In genomic region chr6:16667509-16667908, GRCh38 we compare ENCODE assay signal across 17 cellular contexts.
A peak's percentile ranks its signal among the peaks of the same experiment; 100 is the strongest.
DNase-seq lines count a peak whose midpoint lies in the region; ATAC-seq and TF ChIP-seq lines count a peak whose summit lies in the region.
"Had no signal": no experiment of that assay in that cellular context is flagged by ENCODE, and none has a peak within 500 bp of the region (broad histone marks: within the 10 kb centered on the region; RNA-seq: fewer than 3 reads in every experiment).

No MANE protein-coding gene starts in this region.

- TF ChIP-seq CTCF in mammary epithelial cell (conservative IDR thresholded peaks at IDR 0.05 in 1 of 2, IDR thresholded peaks at IDR 0.05 in 1 of 2; ENCODE audit: extremely low read depth in 1 of 2, insufficient read depth in 1 of 2, low read depth in 1 of 2, low read length in 2 of 2), result no peak
- no peak for TF ChIP-seq CTCF in breast epithelium (IDR thresholded peaks at IDR 0.05)
- TF ChIP-seq CTCF in fibroblast of mammary gland (conservative IDR thresholded peaks at IDR 0.05; ENCODE audit: control insufficient read depth, insufficient read depth, low read depth, low read length), result no peak

- intact Hi-C loops in mammary epithelial cell (cut with micrococcal nuclease), result no loop called here
- intact Hi-C loops in breast epithelium (cut with DNase I; ENCODE audit: low total_unique reads), result no loop called here

- H3K27me3 ChIP-seq in mammary epithelial cell (ENCODE audit: insufficient read depth, low read length), result no peaks in the 10 kb centered on the region
- H3K27me3 ChIP-seq in breast epithelium, result no peaks in the 10 kb centered on the region

- no TSS peak for BruUV-seq in mammary epithelial cell (replicated peaks; lab: Mats Ljungman, UMichigan)

- H3K36me3 ChIP-seq in mammary epithelial cell (ENCODE audit: insufficient read depth, low read length), result no peaks in the 10 kb centered on the region
- H3K36me3 ChIP-seq in breast epithelium, result no peaks in the 10 kb centered on the region

- H3K4me3 ChIP-seq in mammary epithelial cell (replicated peaks in 1 of 3; ENCODE audit: insufficient read depth in 1 of 3, low read depth in 2 of 3, low read length in 3 of 3) (no peak overlapping the region), breast epithelium (no peak overlapping the region), fibroblast of mammary gland (ENCODE audit: control insufficient read depth, low read depth, low read length) (no peak overlapping the region)
- H3K4me3 ChIP-seq: GM23248 had no signal

- WGBS in mammary epithelial cell (ENCODE audit: low coverage, missing lambda C conversion rate), result 9% methylated on average over 4 of the region's 4 CpGs

- H3K4me2 ChIP-seq in mammary epithelial cell (ENCODE audit: insufficient read depth, low read depth, low read length), result peak overlapping the region; percentile 56

- dilution Hi-C loops in mammary epithelial cell (cut with HindIII; ENCODE audit: low sequenced_read_pairs), result no loop called here

- H3K27ac ChIP-seq in mammary epithelial cell (ENCODE audit: insufficient read depth, low read depth, low read length) (peak overlapping the region; percentile 11), breast epithelium (no peak overlapping the region)
- H3K27ac ChIP-seq: GM23248 had no signal

- no peak for ATAC-seq in T-helper 17 cell
- ATAC-seq in GM21526 (IDR thresholded peaks at IDR 0.05; ENCODE audit: low FRiP score, unreplicated experiment), result no peak
- ATAC-seq: CD8-positive, alpha-beta T cell; HCT116 had no signal

- DNase-seq in mammary epithelial cell (no peak), breast epithelium (ENCODE audit: low spot score in 2 of 2) (no peak), T-helper 17 cell (no peak), fibroblast of mammary gland (ENCODE audit: low read depth) (peak; percentile 52), cerebellar nuclear complex (lab: John Stamatoyannopoulos, UW) (no peak), NCI-H82 treated with DMSO at 0.1 percent for 48 hours (lab: John Stamatoyannopoulos, UW; ENCODE audit: unreplicated experiment) (no peak)
- DNase-seq: CD8-positive, alpha-beta T cell; DMS79 treated with DMSO at 0.1 percent for 48 hours; GM23248; NCI-H1092; NCI-H1694; NCI-H2171 treated with DMSO at 0.1 percent for 48 hours; NCI-H82; SHP77 had no signal

- in situ Hi-C loops in mammary epithelial cell (cut with MboI; ENCODE audit: low sequenced_read_pairs in 2 of 2), result no loop called here

- peaks cover 40% of the 10 kb centered on the region for H3K4me1 Mint-ChIP-seq in T-helper 17 cell

- H3K36me3 Mint-ChIP-seq in T-helper 17 cell (ENCODE audit: low read depth), result peaks cover 4% of the 10 kb centered on the region

- no peaks in the 10 kb centered on the region for H3K9me3 ChIP-seq in mammary epithelial cell (replicated peaks; ENCODE audit: insufficient read depth, low read length)
- no peaks in the 10 kb centered on the region for H3K9me3 ChIP-seq in breast epithelium
- no peaks in the 10 kb centered on the region for H3K9me3 ChIP-seq in T-helper 17 cell (ENCODE audit: control insufficient read depth, low read length, poor library complexity, severe bottlenecking)

- no peaks in the 10 kb centered on the region for H3K79me2 ChIP-seq in mammary epithelial cell (ENCODE audit: insufficient read depth, low read length)

- H3K4me1 ChIP-seq in mammary epithelial cell (ENCODE audit: insufficient read depth, low read length) (peaks cover 23% of the 10 kb centered on the region), breast epithelium (no peaks in the 10 kb centered on the region)

- TF ChIP-seq POLR2A in breast epithelium (IDR thresholded peaks at IDR 0.05), result no peak

- peak overlapping the region; percentile 60 for H2AFZ ChIP-seq in mammary epithelial cell (ENCODE audit: low read depth, low read length)
- H2AFZ ChIP-seq: GM23248 had no signal

- peak overlapping the region; percentile 43 for H3K9ac ChIP-seq in mammary epithelial cell (ENCODE audit: insufficient read depth, low read length)
- H3K9ac ChIP-seq: GM23248 had no signal

- CTCF ChIA-PET in mammary epithelial cell (lab: Charles Lee; ENCODE audit: low non-redundant PET), result no interaction called here

- H3K27me3 Mint-ChIP-seq in T-helper 17 cell, result no peaks in the 10 kb centered on the region
- H3K27me3 Mint-ChIP-seq: B cell had no signal

- peak overlapping the region; percentile 4 for H3K4me3 Mint-ChIP-seq in T-helper 17 cell
- H3K4me3 Mint-ChIP-seq: B cell; CD8-positive, alpha-beta T cell had no signal

- H4K20me1 ChIP-seq in mammary epithelial cell (ENCODE audit: insufficient read depth, low read length), result no peaks in the 10 kb centered on the region

- peak overlapping the region; percentile 59 for H3K27ac Mint-ChIP-seq in T-helper 17 cell
- H3K27ac Mint-ChIP-seq: B cell; CD8-positive, alpha-beta T cell had no signal
